ENCODE assay signal across 13 cellular contexts in genomic region chr5:170332058-170332457, GRCh38. TPM values are rescaled to one million over a fixed set of nuclear protein-coding genes. Genes with fewer than 3 reads are reported as not detected.
DNase-seq lines count a peak whose midpoint lies in the region; ATAC-seq and TF ChIP-seq lines count a peak whose summit lies in the region.
"Had no signal": no experiment of that assay in that cellular context is flagged by ENCODE, and none has a peak within 500 bp of the region (broad histone marks: within the 10 kb centered on the region; RNA-seq: fewer than 3 reads in every experiment).

No MANE protein-coding gene starts in this region.

- H3K4me3 Mint-ChIP-seq in naive thymus-derived CD4-positive, alpha-beta T cell, result peak overlapping the region in 2 of 10 donors; percentile 77 to 80

- no peak overlapping the region for H3K27ac Mint-ChIP-seq in naive thymus-derived CD4-positive, alpha-beta T cell
- H3K27ac Mint-ChIP-seq: activated CD8-positive, alpha-beta memory T cell treated with anti-CD3 and anti-CD28 coated beads, Interleukin-2, amount 10 ng/mL, durations not matched to agents 7 days and 5 days had no signal

- H3K27ac ChIP-seq in left ventricle myocardium inferior (replicated peaks), result peak overlapping the region; percentile 81
- peak overlapping the region; percentile 55 to 85 (median 74) for H3K27ac ChIP-seq in Peyer's patch
- H3K27ac ChIP-seq in naive thymus-derived CD4-positive, alpha-beta T cell (ENCODE audit: low read depth, low read length), result peak overlapping the region; percentile 87
- H3K27ac ChIP-seq in upper lobe of right lung, result peak overlapping the region; percentile 53
- H3K27ac ChIP-seq: parathyroid adenoma had no signal

- H3K36me3 ChIP-seq in left ventricle myocardium inferior, result no peaks in the 10 kb centered on the region
- no peaks in the 10 kb centered on the region for H3K36me3 ChIP-seq in Peyer's patch
- no peaks in the 10 kb centered on the region for H3K36me3 ChIP-seq in naive thymus-derived CD4-positive, alpha-beta T cell (ENCODE audit: control insufficient read depth in 2 of 3, insufficient read depth in 3 of 3, low read length in 3 of 3)
- no peaks in the 10 kb centered on the region for H3K36me3 ChIP-seq in upper lobe of right lung

- H3K9me3 ChIP-seq in left ventricle myocardium inferior (replicated peaks) (no peaks in the 10 kb centered on the region), Peyer's patch (no peaks in the 10 kb centered on the region), upper lobe of right lung (no peaks in the 10 kb centered on the region)
- H3K9me3 ChIP-seq in naive thymus-derived CD4-positive, alpha-beta T cell (ENCODE audit: control insufficient read depth in 2 of 3, low read length in 3 of 3), result no peaks in the 10 kb centered on the region

- intact Hi-C loops in left ventricle myocardium inferior (cut with micrococcal nuclease) (no loop called here), left cardiac atrium (cut with DNase I) (no loop called here), upper lobe of right lung (cut with DNase I) (no loop called here)
- intact Hi-C loops in naive thymus-derived CD4-positive, alpha-beta T cell (cut with micrococcal nuclease), result loop anchor here (5.0 to 10.0 kb wide), 3 partner anchors 303 to 1855 kb away; partner anchors contain the start of gene STK10 (in 1 of the 2)

- peaks cover 0 to 5% (median 0%) of the 10 kb centered on the region in 5 donors for H3K36me3 Mint-ChIP-seq in naive thymus-derived CD4-positive, alpha-beta T cell

- no peak for ATAC-seq in left cardiac atrium
- no peak for ATAC-seq in naive thymus-derived CD4-positive, alpha-beta T cell
- no peak for ATAC-seq in upper lobe of right lung
- no peak for ATAC-seq in HG02759 (IDR thresholded peaks at IDR 0.05; ENCODE audit: unreplicated experiment)
- ATAC-seq in GM21423 (IDR thresholded peaks at IDR 0.05; ENCODE audit: unreplicated experiment), result no peak

- CTCF ChIA-PET in naive thymus-derived CD4-positive, alpha-beta T cell (lab: Charles Lee), result interaction anchor here (1.3 to 7.9 kb wide), 8 partner anchors 11 to 106 kb away, joined by 3 to 120 read pairs (median 9); partner anchors contain the start of gene LCP2

- H3K9me3 Mint-ChIP-seq in naive thymus-derived CD4-positive, alpha-beta T cell, result peaks cover 0 to 5% (median 0%) of the 10 kb centered on the region in 11 donors

- H3K27me3 ChIP-seq in left ventricle myocardium inferior (ENCODE audit: low read depth) (no peaks in the 10 kb centered on the region), Peyer's patch (no peaks in the 10 kb centered on the region), upper lobe of right lung (no peaks in the 10 kb centered on the region)
- no peaks in the 10 kb centered on the region for H3K27me3 ChIP-seq in naive thymus-derived CD4-positive, alpha-beta T cell (ENCODE audit: control insufficient read depth in 2 of 2, insufficient read depth in 2 of 2, low read length in 2 of 2)

- DNase-seq in left ventricle myocardium inferior, result no peak
- DNase-seq in left cardiac atrium, result no peak
- DNase-seq in Peyer's patch, result no peak
- no peak for DNase-seq in naive thymus-derived CD4-positive, alpha-beta T cell
- DNase-seq in upper lobe of right lung, result no peak
- DNase-seq in putamen (ENCODE audit: low spot score), result no peak
- DNase-seq: foreskin fibroblast, NCI-H1436 had no signal

- H3K4me3 ChIP-seq in left ventricle myocardium inferior (no peak overlapping the region), Peyer's patch (no peak overlapping the region), upper lobe of right lung (no peak overlapping the region)
- peak overlapping the region; percentile 48 for H3K4me3 ChIP-seq in naive thymus-derived CD4-positive, alpha-beta T cell (ENCODE audit: low read length)

- peaks cover 0 to 3% (median 0%) of the 10 kb centered on the region in 5 donors for H3K27me3 Mint-ChIP-seq in naive thymus-derived CD4-positive, alpha-beta T cell
- H3K27me3 Mint-ChIP-seq: activated CD8-positive, alpha-beta memory T cell treated with anti-CD3 and anti-CD28 coated beads, Interleukin-2, amount 10 ng/mL, durations not matched to agents 7 days and 5 days had no signal

- peaks cover 0 to 52% (median 17%) of the 10 kb centered on the region in 7 donors for H3K4me1 Mint-ChIP-seq in naive thymus-derived CD4-positive, alpha-beta T cell

- POLR2A ChIA-PET in naive thymus-derived CD4-positive, alpha-beta T cell (lab: Charles Lee), result interaction anchor here (0.6 to 10.0 kb wide), 13 partner anchors 8 to 106 kb away, joined by 3 to 391 read pairs (median 9); partner anchors contain the start of gene LCP2

- TF ChIP-seq CTCF in left ventricle myocardium inferior (IDR thresholded peaks at IDR 0.05; ENCODE audit: borderline replicate concordance) (no peak), Peyer's patch (IDR thresholded peaks at IDR 0.05) (no peak), upper lobe of right lung (IDR thresholded peaks at IDR 0.05) (no peak)

- TF ChIP-seq POLR2A in Peyer's patch (IDR thresholded peaks at IDR 0.05), result no peak

- H3K4me1 ChIP-seq in left ventricle myocardium inferior (peaks cover 18% of the 10 kb centered on the region), Peyer's patch (peaks cover 5 to 28% (median 25%) of the 10 kb centered on the region in 4 donors), upper lobe of right lung (peaks cover 53% of the 10 kb centered on the region)
- H3K4me1 ChIP-seq in naive thymus-derived CD4-positive, alpha-beta T cell (ENCODE audit: control insufficient read depth in 2 of 2, insufficient read depth in 2 of 2, low read length in 2 of 2), result peaks cover 88 to 91% of the 10 kb centered on the region in 2 donors
- H3K4me1 ChIP-seq: parathyroid adenoma had no signal

RNA-seq across cellular contexts. Expression of gene LCP2, which starts 34.5 kb away (rescaled TPM):
- total RNA-seq in left ventricle myocardium inferior (3.9 TPM), left cardiac atrium (10 to 100 TPM; 10.6 to 12.3 TPM), Peyer's patch (100 to 1,000 TPM in 1 of 4 donors, 10 to 100 TPM in 3; 27.1 to 139 (median 33.9) TPM), upper lobe of right lung (83.1 TPM)
- 100 to 1,000 TPM; 291 to 414 (median 306) TPM for total RNA-seq in naive thymus-derived CD4-positive, alpha-beta T cell
- 100 to 1,000 TPM; 189 to 295 TPM for polyA plus RNA-seq in naive thymus-derived CD4-positive, alpha-beta T cell
- total RNA-seq: bronchial epithelial cell had no signal

RNA-seq across cellular contexts. Expression of gene KCNMB1, which starts 57.1 kb away (rescaled TPM):
- total RNA-seq in left ventricle myocardium inferior (1.3 TPM), left cardiac atrium (1 to 10 TPM; 2.2 to 6.0 TPM), Peyer's patch (1 to 10 TPM in 1 of 4 donors, under 1 TPM in 3; 0.18 to 1.5 (median 0.81) TPM), upper lobe of right lung (1.5 TPM)
- 1 to 10 TPM in 1 of 5 experiments, under 1 TPM in 1, not detected in 3; 0.48 to 5.6 TPM for total RNA-seq in naive thymus-derived CD4-positive, alpha-beta T cell
- polyA plus RNA-seq in naive thymus-derived CD4-positive, alpha-beta T cell, result not detected
- total RNA-seq: activated CD8-positive, alpha-beta memory T cell treated with anti-CD3 and anti-CD28 coated beads, Interleukin-2, amount 10 ng/mL, durations not matched to agents 7 days and 5 days; bronchial epithelial cell had no signal

Comparison
In these comparisons a context has a peak if more than half of its experiments do, and no peak if none do; other contexts are left out.
1. intact Hi-C loops: an anchor here in naive thymus-derived CD4-positive, alpha-beta T cell (5.0 to 10.0 kb wide); none called in left ventricle myocardium inferior, left cardiac atrium and upper lobe of right lung.